1 cellular context compared by ENCODE assay signal in genomic region chr6:1286972-1287600, GRCh38.
TF ChIP-seq lines count a peak whose summit lies in the region.

No MANE protein-coding gene starts in this region.

TF ChIP-seq in HCT116, 20 proteins besides CTCF, POLR2A, EP300 and RAD21 (continued from another document):
- TF ChIP-seq REST (IDR thresholded peaks at IDR 0.05; ENCODE audit: low read depth), result no peak
- TF ChIP-seq JUND (IDR thresholded peaks at IDR 0.05), result peak; percentile 35; the same call in 1 of the 2 replicates
- no peak for TF ChIP-seq SIN3A (IDR thresholded peaks at IDR 0.05; ENCODE audit: low read depth)
- no peak for TF ChIP-seq ZBTB33 (IDR thresholded peaks at IDR 0.05; ENCODE audit: extremely low read depth, insufficient replicate concordance, low read length)
- peak; percentile 19; the same call in 1 of the 2 replicates for TF ChIP-seq ELF1 (IDR thresholded peaks at IDR 0.05; ENCODE audit: borderline replicate concordance, low read depth)
- TF ChIP-seq SP1 (IDR thresholded peaks at IDR 0.05; ENCODE audit: low read depth), result peak; percentile 45; the same call in 1 of the 2 replicates
- TF ChIP-seq CBX3 (IDR thresholded peaks at IDR 0.05; ENCODE audit: low read depth), result no peak
- peak; percentile 83 for TF ChIP-seq CEBPB (IDR thresholded peaks at IDR 0.05; ENCODE audit: low read depth)
- TF ChIP-seq TCF7L2 (IDR thresholded peaks at IDR 0.05; ENCODE audit: borderline replicate concordance, extremely low read depth, insufficient read depth, insufficient read length), result no peak
- peak; percentile 56; the same call in 1 of the 2 replicates for TF ChIP-seq SRF (IDR thresholded peaks at IDR 0.05; ENCODE audit: low read depth)
- no peak for TF ChIP-seq EZH2phosphoT487 (IDR thresholded peaks at IDR 0.05; ENCODE audit: borderline replicate concordance)
- no peak for TF ChIP-seq EGR1 (IDR thresholded peaks at IDR 0.05; ENCODE audit: low read depth)
- TF ChIP-seq FOSL1 (IDR thresholded peaks at IDR 0.05; ENCODE audit: low read depth), result 0 out of 2 replicates have a peak, but pooled peaks have one; percentile 11
- no peak for TF ChIP-seq ZFX (IDR thresholded peaks at IDR 0.05)
